In the genomic region with DNA sequence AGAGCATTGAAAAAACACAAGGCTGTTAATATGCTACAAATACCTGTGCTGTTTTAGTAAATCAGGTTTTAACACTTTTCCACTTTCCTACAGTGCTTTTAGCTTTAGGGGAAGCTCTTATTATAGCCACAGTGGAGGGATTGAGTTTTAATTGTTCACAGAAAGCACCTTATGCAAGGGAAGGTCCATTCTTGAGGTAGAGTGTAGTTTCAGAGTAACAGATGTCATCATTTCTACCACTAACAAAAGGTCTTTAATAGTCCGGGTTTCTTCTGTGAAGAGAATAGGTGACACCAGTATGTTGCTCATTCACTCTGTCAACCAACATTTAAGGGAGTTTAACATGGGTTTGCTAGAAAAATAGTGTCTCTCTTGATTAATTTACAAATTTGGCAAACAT, we compare ENCODE assay signal across 19 cellular contexts.
A peak's percentile ranks its signal among the peaks of the same experiment; 100 is the strongest.
DNase-seq lines count a peak whose midpoint lies in the region; ATAC-seq, FAIRE-seq and TF ChIP-seq lines count a peak whose summit lies in the region.
"Had no signal": no experiment of that assay in that cellular context is flagged by ENCODE, and none has a peak within 500 bp of the region (broad histone marks: within the 10 kb centered on the region; RNA-seq: fewer than 3 reads in every experiment).

No MANE protein-coding gene starts in this region.

- no peak for DNase-seq in CD4-positive, alpha-beta T cell
- DNase-seq in GM19239 (ENCODE audit: insufficient read length, low spot score) (no peak), foreskin melanocyte (no peak), hepatic stellate cell (ENCODE audit: low spot score) (no peak), Right ventricle myocardium superior (no peak)
- DNase-seq in effector memory CD8-positive, alpha-beta T cell: no peak
- DNase-seq: activated CD4-positive, alpha-beta T cell treated with anti-CD3 and anti-CD28 coated beads for 48 hours; activated CD8-positive, alpha-beta memory T cell treated with anti-CD3 and anti-CD28 coated beads, Interleukin-2, amount 10 ng/mL, durations not matched to agents 7 days and 5 days; DMS53; NCI-H1092; NCI-H2081; stimulated activated CD8-positive, alpha-beta memory T cell treated with anti-CD3 and anti-CD28 coated beads, Interleukin-4, amount 100 ng/mL, for 48 hours had no signal

- peaks cover 64% of the 10 kb centered on the region for H3K4me1 Mint-ChIP-seq in CD4-positive, alpha-beta T cell (ENCODE audit: low read depth)
- peaks cover 19 to 66% of the 10 kb centered on the region in 2 donors for H3K4me1 Mint-ChIP-seq in effector memory CD8-positive, alpha-beta T cell (ENCODE audit: low read depth in 2 of 2)

- CTCF ChIA-PET in CD4-positive, alpha-beta T cell (lab: Charles Lee): interaction anchor here (1.0 kb wide), 1 partner anchor 104 kb away, joined by 3 read pairs; no protein-coding TSS in a partner anchor

- POLR2A ChIA-PET in CD4-positive, alpha-beta T cell (lab: Charles Lee): no interaction called here

- H3K27ac Mint-ChIP-seq in CD4-positive, alpha-beta T cell: peak overlapping the region; percentile 1
- H3K27ac Mint-ChIP-seq in effector memory CD8-positive, alpha-beta T cell: peak overlapping the region; percentile 6 to 47
- H3K27ac Mint-ChIP-seq: activated CD8-positive, alpha-beta memory T cell treated with anti-CD3 and anti-CD28 coated beads, Interleukin-2, amount 10 ng/mL, durations not matched to agents 7 days and 5 days; activated T-helper 17 cell treated with anti-CD3 and anti-CD28 coated beads, Interleukin-2, amount 50 U/mL, for 72 hours; dendritic cell treated with granulocyte-macrophage colony-stimulating factor and Interleukin-4, amounts not matched to agents 40 ng/mL and 50 ng/mL, for 4 days; mesothelial cell of epicardium had no signal

- TF ChIP-seq CTCF in CD4-positive, alpha-beta T cell (IDR thresholded peaks at IDR 0.05): no peak

- no peaks in the 10 kb centered on the region for H3K27me3 Mint-ChIP-seq in CD4-positive, alpha-beta T cell
- no peaks in the 10 kb centered on the region for H3K27me3 Mint-ChIP-seq in effector memory CD8-positive, alpha-beta T cell
- H3K27me3 Mint-ChIP-seq: activated CD8-positive, alpha-beta memory T cell treated with anti-CD3 and anti-CD28 coated beads, Interleukin-2, amount 10 ng/mL, durations not matched to agents 7 days and 5 days; activated T-helper 17 cell treated with anti-CD3 and anti-CD28 coated beads, Interleukin-2, amount 50 U/mL, for 72 hours; dendritic cell treated with granulocyte-macrophage colony-stimulating factor and Interleukin-4, amounts not matched to agents 40 ng/mL and 50 ng/mL, for 4 days had no signal

- H3K4me3 Mint-ChIP-seq in CD4-positive, alpha-beta T cell: no peak overlapping the region
- H3K4me3 Mint-ChIP-seq in effector memory CD8-positive, alpha-beta T cell: no peak overlapping the region
- H3K4me3 Mint-ChIP-seq: activated CD8-positive, alpha-beta memory T cell treated with anti-CD3 and anti-CD28 coated beads, Interleukin-2, amount 10 ng/mL, durations not matched to agents 7 days and 5 days; activated T-helper 17 cell treated with anti-CD3 and anti-CD28 coated beads, Interleukin-2, amount 50 U/mL, for 72 hours; dendritic cell treated with granulocyte-macrophage colony-stimulating factor and Interleukin-4, amounts not matched to agents 40 ng/mL and 50 ng/mL, for 4 days; mesothelial cell of epicardium had no signal

- H3K36me3 Mint-ChIP-seq in CD4-positive, alpha-beta T cell (ENCODE audit: low read depth): peaks cover 35% of the 10 kb centered on the region
- no peaks in the 10 kb centered on the region for H3K36me3 Mint-ChIP-seq in effector memory CD8-positive, alpha-beta T cell (ENCODE audit: insufficient read depth)

- no peak for ATAC-seq in CD4-positive, alpha-beta T cell (ENCODE audit: poor library complexity)
- ATAC-seq in HG02938 (IDR thresholded peaks at IDR 0.05; ENCODE audit: unreplicated experiment) (peak; percentile 68), Right ventricle myocardium superior (ENCODE audit: poor library complexity) (no peak), GM21825 (IDR thresholded peaks at IDR 0.05; ENCODE audit: unreplicated experiment) (no peak)
- no peak for ATAC-seq in effector memory CD8-positive, alpha-beta T cell (replicated peaks)
- ATAC-seq: activated CD8-positive, alpha-beta memory T cell treated with anti-CD3 and anti-CD28 coated beads, Interleukin-2, amount 10 ng/mL, durations not matched to agents 7 days and 5 days; activated T-helper 17 cell treated with anti-CD3 and anti-CD28 coated beads, Interleukin-2, amount 50 U/mL, for 72 hours had no signal

- FAIRE-seq in GM19239 (lab: Jason Lieb, UNC): peak; percentile 23
- FAIRE-seq: frontal cortex had no signal

- no peaks in the 10 kb centered on the region for H3K27me3 ChIP-seq in CD4-positive, alpha-beta T cell (ENCODE audit: control insufficient read depth, insufficient read depth, low read length)

- H3K9me3 ChIP-seq in CD4-positive, alpha-beta T cell (ENCODE audit: control insufficient read depth, low read length): no peaks in the 10 kb centered on the region

- intact Hi-C loops in CD4-positive, alpha-beta T cell (cut with DNase I, micrococcal nuclease): no loop called here
- intact Hi-C loops in Right ventricle myocardium superior (cut with DNase I): no loop called here

- no peak overlapping the region for H3K27ac ChIP-seq in CD4-positive, alpha-beta T cell (ENCODE audit: low read depth, low read length)
- H3K27ac ChIP-seq: C4-2B had no signal

- no peaks in the 10 kb centered on the region for H3K9me3 Mint-ChIP-seq in CD4-positive, alpha-beta T cell
- H3K9me3 Mint-ChIP-seq in effector memory CD8-positive, alpha-beta T cell: no peaks in the 10 kb centered on the region
- H3K9me3 Mint-ChIP-seq: activated T-helper 17 cell treated with anti-CD3 and anti-CD28 coated beads, Interleukin-2, amount 50 U/mL, for 72 hours; dendritic cell treated with granulocyte-macrophage colony-stimulating factor and Interleukin-4, amounts not matched to agents 40 ng/mL and 50 ng/mL, for 4 days; mesothelial cell of epicardium had no signal
